1 cellular context compared by ENCODE assay signal in genomic region chr11:85756401-85757200, GRCh38.
TF ChIP-seq lines count a peak whose summit lies in the region.

No MANE protein-coding gene starts in this region.

TF ChIP-seq in GM23338, 12 proteins besides CTCF, POLR2A, EP300 and RAD21 (continued from another document):
- TF ChIP-seq, protein P1, sequence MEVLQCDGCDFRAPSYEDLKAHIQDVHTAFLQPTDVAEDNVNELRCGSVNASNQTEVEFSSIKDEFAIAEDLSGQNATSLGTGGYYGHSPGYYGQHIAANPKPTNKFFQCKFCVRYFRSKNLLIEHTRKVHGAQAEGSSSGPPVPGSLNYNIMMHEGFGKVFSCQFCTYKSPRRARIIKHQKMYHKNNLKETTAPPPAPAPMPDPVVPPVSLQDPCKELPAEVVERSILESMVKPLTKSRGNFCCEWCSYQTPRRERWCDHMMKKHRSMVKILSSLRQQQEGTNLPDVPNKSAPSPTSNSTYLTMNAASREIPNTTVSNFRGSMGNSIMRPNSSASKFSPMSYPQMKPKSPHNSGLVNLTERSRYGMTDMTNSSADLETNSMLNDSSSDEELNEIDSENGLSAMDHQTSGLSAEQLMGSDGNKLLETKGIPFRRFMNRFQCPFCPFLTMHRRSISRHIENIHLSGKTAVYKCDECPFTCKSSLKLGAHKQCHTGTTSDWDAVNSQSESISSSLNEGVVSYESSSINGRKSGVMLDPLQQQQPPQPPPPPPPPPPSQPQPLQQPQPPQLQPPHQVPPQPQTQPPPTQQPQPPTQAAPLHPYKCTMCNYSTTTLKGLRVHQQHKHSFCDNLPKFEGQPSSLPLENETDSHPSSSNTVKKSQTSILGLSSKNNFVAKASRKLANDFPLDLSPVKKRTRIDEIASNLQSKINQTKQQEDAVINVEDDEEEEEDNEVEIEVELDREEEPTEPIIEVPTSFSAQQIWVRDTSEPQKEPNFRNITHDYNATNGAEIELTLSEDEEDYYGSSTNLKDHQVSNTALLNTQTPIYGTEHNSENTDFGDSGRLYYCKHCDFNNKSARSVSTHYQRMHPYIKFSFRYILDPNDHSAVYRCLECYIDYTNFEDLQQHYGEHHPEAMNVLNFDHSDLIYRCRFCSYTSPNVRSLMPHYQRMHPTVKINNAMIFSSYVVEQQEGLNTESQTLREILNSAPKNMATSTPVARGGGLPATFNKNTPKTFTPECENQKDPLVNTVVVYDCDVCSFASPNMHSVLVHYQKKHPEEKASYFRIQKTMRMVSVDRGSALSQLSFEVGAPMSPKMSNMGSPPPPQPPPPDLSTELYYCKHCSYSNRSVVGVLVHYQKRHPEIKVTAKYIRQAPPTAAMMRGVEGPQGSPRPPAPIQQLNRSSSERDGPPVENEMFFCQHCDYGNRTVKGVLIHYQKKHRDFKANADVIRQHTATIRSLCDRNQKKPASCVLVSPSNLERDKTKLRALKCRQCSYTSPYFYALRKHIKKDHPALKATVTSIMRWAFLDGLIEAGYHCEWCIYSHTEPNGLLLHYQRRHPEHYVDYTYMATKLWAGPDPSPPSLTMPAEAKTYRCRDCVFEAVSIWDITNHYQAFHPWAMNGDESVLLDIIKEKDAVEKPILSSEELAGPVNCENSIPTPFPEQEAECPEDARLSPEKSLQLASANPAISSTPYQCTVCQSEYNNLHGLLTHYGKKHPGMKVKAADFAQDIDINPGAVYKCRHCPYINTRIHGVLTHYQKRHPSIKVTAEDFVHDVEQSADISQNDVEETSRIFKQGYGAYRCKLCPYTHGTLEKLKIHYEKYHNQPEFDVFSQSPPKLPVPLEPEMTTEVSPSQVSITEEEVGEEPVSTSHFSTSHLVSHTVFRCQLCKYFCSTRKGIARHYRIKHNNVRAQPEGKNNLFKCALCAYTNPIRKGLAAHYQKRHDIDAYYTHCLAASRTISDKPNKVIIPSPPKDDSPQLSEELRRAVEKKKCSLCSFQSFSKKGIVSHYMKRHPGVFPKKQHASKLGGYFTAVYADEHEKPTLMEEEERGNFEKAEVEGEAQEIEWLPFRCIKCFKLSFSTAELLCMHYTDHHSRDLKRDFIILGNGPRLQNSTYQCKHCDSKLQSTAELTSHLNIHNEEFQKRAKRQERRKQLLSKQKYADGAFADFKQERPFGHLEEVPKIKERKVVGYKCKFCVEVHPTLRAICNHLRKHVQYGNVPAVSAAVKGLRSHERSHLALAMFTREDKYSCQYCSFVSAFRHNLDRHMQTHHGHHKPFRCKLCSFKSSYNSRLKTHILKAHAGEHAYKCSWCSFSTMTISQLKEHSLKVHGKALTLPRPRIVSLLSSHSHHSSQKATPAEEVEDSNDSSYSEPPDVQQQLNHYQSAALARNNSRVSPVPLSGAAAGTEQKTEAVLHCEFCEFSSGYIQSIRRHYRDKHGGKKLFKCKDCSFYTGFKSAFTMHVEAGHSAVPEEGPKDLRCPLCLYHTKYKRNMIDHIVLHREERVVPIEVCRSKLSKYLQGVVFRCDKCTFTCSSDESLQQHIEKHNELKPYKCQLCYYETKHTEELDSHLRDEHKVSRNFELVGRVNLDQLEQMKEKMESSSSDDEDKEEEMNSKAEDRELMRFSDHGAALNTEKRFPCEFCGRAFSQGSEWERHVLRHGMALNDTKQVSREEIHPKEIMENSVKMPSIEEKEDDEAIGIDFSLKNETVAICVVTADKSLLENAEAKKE (CRISPR knock-in tag; IDR thresholded peaks at IDR 0.05), result no peak
- TF ChIP-seq ZNF114 (CRISPR knock-in tag; IDR thresholded peaks at IDR 0.05), result no peak
- no peak for TF ChIP-seq CREB1 (CRISPR knock-in tag; IDR thresholded peaks at IDR 0.05; ENCODE audit: low read depth)
